In genomic region chr10:78038791-78039547, GRCh38 we compare ENCODE assay signal across 16 cellular contexts. TPM values are rescaled to one million over a fixed set of nuclear protein-coding genes. Genes with fewer than 3 reads are reported as not detected.
DNase-seq lines count a peak whose midpoint lies in the region; ATAC-seq, FAIRE-seq and TF ChIP-seq lines count a peak whose summit lies in the region.
"Had no signal": no experiment of that assay in that cellular context is flagged by ENCODE, and none has a peak within 500 bp of the region (broad histone marks: within the 10 kb centered on the region; RNA-seq: fewer than 3 reads in every experiment).

No MANE protein-coding gene starts in this region.

- peaks cover 58% of the 10 kb centered on the region for H3K36me3 Mint-ChIP-seq in activated naive CD4-positive, alpha-beta T cell treated with anti-CD3 and anti-CD28 coated beads, Interleukin-2, amount 50 U/mL, for 24 hours

- no peak overlapping the region for H2BK15ac ChIP-seq in H1 (ENCODE audit: low read length)

- H3K4me1 ChIP-seq in NT2/D1 (ENCODE audit: insufficient read depth, insufficient read length) = peaks cover 18% of the 10 kb centered on the region
- H3K4me1 ChIP-seq in H1 (replicated peaks in 1 of 4; ENCODE audit: control insufficient read depth in 3 of 4, insufficient read depth in 4 of 4, low read length in 3 of 4) = peaks cover 13 to 44% (median 31%) of the 10 kb centered on the region in 4 experiments
- peaks cover 4 to 63% (median 7%) of the 10 kb centered on the region in 3 donors for H3K4me1 ChIP-seq in gastroesophageal sphincter
- H3K4me1 ChIP-seq in psoas muscle = peaks cover 60% of the 10 kb centered on the region

- no peak overlapping the region for H4K5ac ChIP-seq in H1 (ENCODE audit: insufficient read length, low read depth, low read length)

- peaks cover 12% of the 10 kb centered on the region; the same call in 1 of the 2 replicates for H3K79me1 ChIP-seq in H1 (ENCODE audit: low read depth, low read length)

- ATAC-seq in stimulated activated naive CD8-positive, alpha-beta T cell treated with anti-CD3 and anti-CD28 coated beads, Interleukin-15, amount 100 ng/mL, for 72 hours = no peak
- ATAC-seq in gastroesophageal sphincter (no peak), psoas muscle (no peak)

- TF ChIP-seq CTCF in H1 (IDR thresholded peaks at IDR 0.05; ENCODE audit: control extremely low read depth in 1 of 3, insufficient read depth in 1 of 3, low read depth in 1 of 3, low read length in 3 of 3) (no peak), gastroesophageal sphincter (IDR thresholded peaks at IDR 0.05) (no peak), psoas muscle (IDR thresholded peaks at IDR 0.05) (no peak)

- peaks cover 30 to 55% of the 10 kb centered on the region in 2 experiments for H4K20me1 ChIP-seq in H1 (replicated peaks in 1 of 2; ENCODE audit: control insufficient read depth in 1 of 2, insufficient read depth in 2 of 2, low read length in 2 of 2)

- peak overlapping the region; percentile 39 for H3K9ac ChIP-seq in NT2/D1 (ENCODE audit: insufficient read length, low read depth)
- H3K9ac ChIP-seq in H1 (replicated peaks in 1 of 4; ENCODE audit: extremely low read depth in 1 of 4, low read depth in 3 of 4, low read length in 3 of 4) = no peak overlapping the region

- H3K18ac ChIP-seq in H1 (ENCODE audit: extremely low read depth, low read length) = no peak overlapping the region

- no peak for FAIRE-seq in H1 (lab: Jason Lieb, UNC)

- H3K27me3 Mint-ChIP-seq in activated naive CD4-positive, alpha-beta T cell treated with anti-CD3 and anti-CD28 coated beads, Interleukin-2, amount 50 U/mL, for 24 hours = no peaks in the 10 kb centered on the region
- H3K27me3 Mint-ChIP-seq in stimulated activated naive CD8-positive, alpha-beta T cell treated with anti-CD3 and anti-CD28 coated beads, Interleukin-15, amount 100 ng/mL, for 72 hours = no peaks in the 10 kb centered on the region
- H3K27me3 Mint-ChIP-seq: dendritic cell treated with granulocyte-macrophage colony-stimulating factor and Interleukin-4, amounts not matched to agents 40 ng/mL and 50 ng/mL, for 4 days had no signal

- H3K14ac ChIP-seq in H1 (ENCODE audit: insufficient read length) = no peak overlapping the region

- peaks cover 96% of the 10 kb centered on the region for H3K36me3 ChIP-seq in NT2/D1 (ENCODE audit: insufficient read depth, insufficient read length, low read length)
- peaks cover 41 to 86% (median 76%) of the 10 kb centered on the region in 4 experiments for H3K36me3 ChIP-seq in H1 (ENCODE audit: control insufficient read depth in 2 of 4, insufficient read depth in 4 of 4, low read length in 3 of 4)
- H3K36me3 ChIP-seq in gastroesophageal sphincter = peaks cover 0 to 85% of the 10 kb centered on the region in 2 donors
- H3K36me3 ChIP-seq in psoas muscle (ENCODE audit: insufficient read depth in 1 of 2, low read depth in 1 of 2) = peaks cover 28 to 88% of the 10 kb centered on the region in 2 donors

- no peak overlapping the region for H2AFZ ChIP-seq in H1 (ENCODE audit: low read length)

- intact Hi-C loops in psoas muscle (cut with DNase I) = no loop called here

- peaks cover 18 to 75% of the 10 kb centered on the region in 2 experiments for H3K79me2 ChIP-seq in H1 (ENCODE audit: control insufficient read depth in 1 of 2, insufficient read depth in 2 of 2, low read length in 2 of 2)

- CTCF ChIA-PET in H1 (lab: Charles Lee; ENCODE audit: partially characterized antibody) = interaction anchor here (0.9 kb wide), 1 partner anchor 315 kb away, joined by 3 read pairs; no protein-coding TSS in a partner anchor

- peaks cover 10% of the 10 kb centered on the region for H3K23me2 ChIP-seq in H1 (ENCODE audit: low read depth, low read length)

- H3K23ac ChIP-seq in H1 (ENCODE audit: insufficient read length) = no peak overlapping the region

- H3K9me3 ChIP-seq in NT2/D1 (ENCODE audit: insufficient read depth, low read length) = no peaks in the 10 kb centered on the region
- no peaks in the 10 kb centered on the region for H3K9me3 ChIP-seq in H1 (ENCODE audit: insufficient read depth in 2 of 2, low read depth in 1 of 2, low read length in 1 of 2)
- no peaks in the 10 kb centered on the region for H3K9me3 ChIP-seq in gastroesophageal sphincter
- H3K9me3 ChIP-seq in psoas muscle = no peaks in the 10 kb centered on the region
- H3K9me3 ChIP-seq: ascending aorta, left lung, Peyer's patch, thoracic aorta had no signal

- H3K4me3 ChIP-seq in NT2/D1 (ENCODE audit: insufficient read length, low read depth) (peak overlapping the region; percentile 0), H1 (ENCODE audit: extremely low read depth in 1 of 4, insufficient read depth in 2 of 4, low read depth in 3 of 4, low read length in 4 of 4) (peak overlapping the region in 3 of 4 experiments; percentile 11 to 42 (median 12); a peak in 4 of 8 replicates), gastroesophageal sphincter (no peak overlapping the region), psoas muscle (no peak overlapping the region)
- H3K4me3 ChIP-seq: ascending aorta, Peyer's patch, thoracic aorta had no signal

- peak overlapping the region; percentile 62 for H3K27ac Mint-ChIP-seq in activated naive CD4-positive, alpha-beta T cell treated with anti-CD3 and anti-CD28 coated beads, Interleukin-2, amount 50 U/mL, for 24 hours
- peak overlapping the region; percentile 79 to 90 for H3K27ac Mint-ChIP-seq in stimulated activated naive CD8-positive, alpha-beta T cell treated with anti-CD3 and anti-CD28 coated beads, Interleukin-15, amount 100 ng/mL, for 72 hours
- H3K27ac Mint-ChIP-seq: dendritic cell treated with granulocyte-macrophage colony-stimulating factor and Interleukin-4, amounts not matched to agents 40 ng/mL and 50 ng/mL, for 4 days had no signal

- WGBS in H1 (ENCODE audit: extremely low coverage in 1 of 2, insufficient coverage in 1 of 2, insufficient read length in 1 of 2, insufficient replicate concordance in 2 of 2, low coverage in 1 of 2, low lambda C conversion rate in 2 of 2, missing lambda C conversion rate in 1 of 2), 2 experiments = 87% methylated on average over 5 of the region's 5 CpGs; no CpG with 5 or more reads in 1 of the 2 experiments
- WGBS in gastroesophageal sphincter (ENCODE audit: low coverage in 1 of 2), 2 donors = 64 to 100% methylated on average over 1 to 4 of the region's 5 CpGs
- 70 to 72% (median 71%) methylated on average over 5 of the region's 5 CpGs for WGBS in psoas muscle, 3 donors

- H3K4me3 Mint-ChIP-seq in activated naive CD4-positive, alpha-beta T cell treated with anti-CD3 and anti-CD28 coated beads, Interleukin-2, amount 50 U/mL, for 24 hours = peak overlapping the region; percentile 49
- peak overlapping the region; percentile 45 to 46 for H3K4me3 Mint-ChIP-seq in stimulated activated naive CD8-positive, alpha-beta T cell treated with anti-CD3 and anti-CD28 coated beads, Interleukin-15, amount 100 ng/mL, for 72 hours
- H3K4me3 Mint-ChIP-seq: dendritic cell treated with granulocyte-macrophage colony-stimulating factor and Interleukin-4, amounts not matched to agents 40 ng/mL and 50 ng/mL, for 4 days had no signal

- H3K4me2 ChIP-seq in H1 (ENCODE audit: insufficient read depth in 1 of 2, low read depth in 2 of 2, low read length in 2 of 2) = peak overlapping the region; percentile 52 to 75

- H3K9me3 Mint-ChIP-seq in activated naive CD4-positive, alpha-beta T cell treated with anti-CD3 and anti-CD28 coated beads, Interleukin-2, amount 50 U/mL, for 24 hours = no peaks in the 10 kb centered on the region
- no peaks in the 10 kb centered on the region for H3K9me3 Mint-ChIP-seq in stimulated activated naive CD8-positive, alpha-beta T cell treated with anti-CD3 and anti-CD28 coated beads, Interleukin-15, amount 100 ng/mL, for 72 hours
- H3K9me3 Mint-ChIP-seq: dendritic cell treated with granulocyte-macrophage colony-stimulating factor and Interleukin-4, amounts not matched to agents 40 ng/mL and 50 ng/mL, for 4 days had no signal

- TF ChIP-seq RAD21 in H1 (IDR thresholded peaks at IDR 0.05 in 1 of 2, conservative IDR thresholded peaks at IDR 0.05 in 1 of 2; ENCODE audit: low read depth in 2 of 2, low read length in 2 of 2) = no peak

- H4K8ac ChIP-seq in H1 (ENCODE audit: extremely low read depth, insufficient read depth, low read length) = no peak overlapping the region

- peaks cover 68% of the 10 kb centered on the region for H3K4me1 Mint-ChIP-seq in activated naive CD4-positive, alpha-beta T cell treated with anti-CD3 and anti-CD28 coated beads, Interleukin-2, amount 50 U/mL, for 24 hours
- peaks cover 77% of the 10 kb centered on the region for H3K4me1 Mint-ChIP-seq in stimulated activated naive CD8-positive, alpha-beta T cell treated with anti-CD3 and anti-CD28 coated beads, Interleukin-15, amount 100 ng/mL, for 72 hours

- TF ChIP-seq EP300 in H1 (IDR thresholded peaks at IDR 0.05; ENCODE audit: borderline replicate concordance in 1 of 2, low read depth in 2 of 2, low read length in 2 of 2) (no peak), gastroesophageal sphincter (IDR thresholded peaks at IDR 0.05) (no peak)

- H3K27me3 ChIP-seq in NT2/D1 (ENCODE audit: insufficient read depth, insufficient read length) (no peaks in the 10 kb centered on the region), H1 (replicated peaks in 1 of 4; ENCODE audit: control insufficient read depth in 3 of 4, extremely low read depth in 1 of 4, insufficient read depth in 3 of 4, low read length in 3 of 4) (no peaks in the 10 kb centered on the region; a peak in 1 of 7 replicates), gastroesophageal sphincter (no peaks in the 10 kb centered on the region), psoas muscle (ENCODE audit: insufficient read depth in 3 of 3, low read length in 2 of 3) (no peaks in the 10 kb centered on the region)
- H3K27me3 ChIP-seq: ascending aorta, left lung, Peyer's patch had no signal

- H3K27ac ChIP-seq in H1 (ENCODE audit: low read depth, low read length) (no peak overlapping the region), gastroesophageal sphincter (no peak overlapping the region), psoas muscle (no peak overlapping the region)
- H3K27ac ChIP-seq: ascending aorta, left lung, Peyer's patch, thoracic aorta had no signal

- H2AK5ac ChIP-seq in H1 (ENCODE audit: low read depth, low read length) = no peak overlapping the region

- no peak overlapping the region for H3K4ac ChIP-seq in H1 (replicated peaks; ENCODE audit: insufficient read length, low read depth, low read length)

- peak; percentile 11 to 35; a peak in 2 of 3 replicates for TF ChIP-seq POLR2A in H1 (IDR thresholded peaks at IDR 0.05; ENCODE audit: control extremely low read depth in 1 of 2, low read depth in 2 of 2, low read length in 2 of 2)
- no peak for TF ChIP-seq POLR2A in gastroesophageal sphincter (IDR thresholded peaks at IDR 0.05)

- no peak overlapping the region for H3K56ac ChIP-seq in H1 (replicated peaks; ENCODE audit: insufficient read length, low read depth, low read length)

- H4K91ac ChIP-seq in H1 (replicated peaks; ENCODE audit: insufficient read length, low read length) = no peak overlapping the region

- H2BK12ac ChIP-seq in H1 (ENCODE audit: low read depth, low read length) = no peak overlapping the region

- DNase-seq in activated naive CD4-positive, alpha-beta T cell treated with anti-CD3 and anti-CD28 coated beads, Interleukin-2, amount 50 U/mL, for 16 hours = no peak
- DNase-seq in NT2/D1 (ENCODE audit: low read depth, low spot score) = no peak
- no peak for DNase-seq in H1 (ENCODE audit: low read depth in 1 of 2, low spot score in 2 of 2)
- no peak for DNase-seq in stimulated activated naive CD8-positive, alpha-beta T cell treated with anti-CD3 and anti-CD28 coated beads, Interleukin-15, amount 100 ng/mL, for 72 hours
- no peak for DNase-seq in NK-92 (lab: John Stamatoyannopoulos, UW; ENCODE audit: unreplicated experiment)
- DNase-seq in psoas muscle = no peak
- DNase-seq: hypothalamus, left lung, NCI-H1694 treated with DMSO at 0.1 percent for 48 hours, NCI-H510A treated with DMSO at 0.1 percent for 48 hours, Peyer's patch had no signal

- peak overlapping the region; percentile 32; the same call in 1 of the 2 replicates for H2BK5ac ChIP-seq in H1 (ENCODE audit: low read depth, low read length)

- no peak overlapping the region for H2BK120ac ChIP-seq in H1 (replicated peaks; ENCODE audit: low read depth, low read length)

- H2BK20ac ChIP-seq in H1 (ENCODE audit: low read length) = no peak overlapping the region

- POLR2A ChIA-PET in H1 (lab: Charles Lee; ENCODE audit: partially characterized antibody) = interaction anchor here (0.6 to 5.8 kb wide), 10 partner anchors 10 to 252 kb away, joined by 3 to 41 read pairs (median 4); partner anchors contain the start of gene POLR3A

RNA-seq across cellular contexts. Expression of gene RPS24, which starts 5.3 kb away (rescaled TPM):
- total RNA-seq in H1 (2021; fragmentation: NEBNext Ultra II Directional; extraction: Animal tissue kit (Norgen Biotek cat#: 25700)) = 2,128 and 2,149 TPM in 2 replicates
- polyA plus RNA-seq in H1 (2011; rRNA removed) = 2,240 and 3,943 TPM in 2 replicates
- 4,851 TPM for polyA plus RNA-seq in H1 (2011; cell fraction: cytosol; rRNA removed)
- 967 TPM for polyA plus RNA-seq in H1 (2011; cell fraction: nucleus; rRNA removed)
- 3,399 to 4,766 TPM (median 3,912 TPM) in 4 replicates for polyA plus RNA-seq in H1 (2012, experiment 1 of 2)
- polyA plus RNA-seq in H1 (2012, experiment 2 of 2) = 2,023 TPM
- 5,721 TPM for polyA plus RNA-seq in H1 (2013, experiment 1 of 2)
- 5,662 TPM for polyA plus RNA-seq in H1 (2013, experiment 2 of 2)
- polyA minus RNA-seq in H1 (2011; rRNA and poly(A)+ RNA removed) = 705 and 1,068 TPM in 2 replicates
- 708 TPM for polyA minus RNA-seq in H1 (2011; cell fraction: cytosol; rRNA and poly(A)+ RNA removed)
- polyA minus RNA-seq in H1 (2011; cell fraction: nucleus; rRNA and poly(A)+ RNA removed) = 1,078 TPM
- 1,000 to 10,000 TPM; 1,244 to 3,223 (median 2,309) TPM for total RNA-seq in gastroesophageal sphincter
- total RNA-seq in psoas muscle = 1,000 to 10,000 TPM in 3 of 4 donors, 100 to 1,000 TPM in 1; 980 to 1,456 (median 1,110) TPM
- 1,000 to 10,000 TPM; 2,584 to 4,077 (median 3,663) TPM for polyA plus RNA-seq in psoas muscle

RNA-seq across cellular contexts. Expression of gene POLR3A, which starts 9.7 kb away (rescaled TPM):
- total RNA-seq in H1 (2021; fragmentation: NEBNext Ultra II Directional; extraction: Animal tissue kit (Norgen Biotek cat#: 25700)) = 35.8 and 38.6 TPM in 2 replicates
- 10.6 and 11.3 TPM in 2 replicates for polyA plus RNA-seq in H1 (2011; rRNA removed)
- polyA plus RNA-seq in H1 (2011; cell fraction: cytosol; rRNA removed) = 14.8 TPM
- 19.1 TPM for polyA plus RNA-seq in H1 (2011; cell fraction: nucleus; rRNA removed)
- 18.5 to 22.2 TPM (median 21.4 TPM) in 4 replicates for polyA plus RNA-seq in H1 (2012, experiment 1 of 2)
- 6.7 TPM for polyA plus RNA-seq in H1 (2012, experiment 2 of 2)
- 16.1 TPM for polyA plus RNA-seq in H1 (2013, experiment 1 of 2)
- polyA plus RNA-seq in H1 (2013, experiment 2 of 2) = 14.6 TPM
- polyA minus RNA-seq in H1 (2011; rRNA and poly(A)+ RNA removed) = 49.2 and 56.0 TPM in 2 replicates
- 26.0 TPM for polyA minus RNA-seq in H1 (2011; cell fraction: cytosol; rRNA and poly(A)+ RNA removed)
- polyA minus RNA-seq in H1 (2011; cell fraction: nucleus; rRNA and poly(A)+ RNA removed) = 51.1 TPM
- total RNA-seq in gastroesophageal sphincter = 10 to 100 TPM in 3 of 4 donors, 1 to 10 TPM in 1; 10.0 to 13.5 (median 12.0) TPM
- 10 to 100 TPM; 11.8 to 16.5 (median 14.1) TPM for total RNA-seq in psoas muscle
- polyA plus RNA-seq in psoas muscle = 10 to 100 TPM in 1 of 3 donors, 1 to 10 TPM in 2; 5.2 to 14.2 (median 8.9) TPM

Comparison
In these comparisons a context has a peak if more than half of its experiments do, and no peak if none do; other contexts are left out.
1. H3K4me3 ChIP-seq: peak in NT2/D1 (single experiment) and H1 (3 of 4); none in gastroesophageal sphincter (0 of 2) and psoas muscle (single experiment).
2. POLR2A ChIP-seq: peak in H1 (2 of 2); none in gastroesophageal sphincter (0 of 2).